Comparison of ENCODE assay signal across 2 cellular contexts in the genomic region with DNA sequence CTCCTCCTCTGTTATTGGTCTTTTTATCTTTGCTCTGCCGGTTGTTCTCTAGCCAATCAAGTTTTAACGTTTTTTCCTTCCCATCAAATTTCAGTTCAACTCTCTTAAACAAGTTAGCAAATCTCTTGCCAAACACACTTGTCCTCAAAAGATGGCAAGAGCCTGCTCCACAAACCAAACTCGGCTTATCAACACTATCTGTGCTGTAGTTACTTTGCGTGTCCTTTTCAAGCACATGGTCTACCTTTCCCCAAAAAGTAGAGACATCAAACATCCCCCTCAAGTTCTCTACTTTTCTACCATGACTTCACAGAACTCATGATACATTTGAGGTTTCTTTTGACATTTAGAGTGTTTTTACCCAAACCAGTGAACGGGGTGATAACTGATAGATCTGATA.
TF ChIP-seq lines count a peak whose summit lies in the region.

No MANE protein-coding gene starts in this region.

TF ChIP-seq in IMR-90, 13 proteins besides CTCF, POLR2A, EP300 and RAD21:
- TF ChIP-seq RFX5 (IDR thresholded peaks at IDR 0.05; ENCODE audit: low read depth, low read length) (no peak), MXI1 (IDR thresholded peaks at IDR 0.05; ENCODE audit: borderline replicate concordance, low read depth, low read length) (no peak), BHLHE40 (IDR thresholded peaks at IDR 0.05; ENCODE audit: low read depth, low read length) (no peak), MAZ (IDR thresholded peaks at IDR 0.05; ENCODE audit: borderline replicate concordance, low read depth, low read length) (no peak), SMC3 (IDR thresholded peaks at IDR 0.05; ENCODE audit: low read depth, low read length) (no peak), RCOR1 (IDR thresholded peaks at IDR 0.05; ENCODE audit: insufficient replicate concordance, low read length) (no peak), CEBPB (IDR thresholded peaks at IDR 0.05; ENCODE audit: low read depth, low read length) (no peak), MAFK (IDR thresholded peaks at IDR 0.05; ENCODE audit: low read depth, low read length) (no peak), CHD1 (IDR thresholded peaks at IDR 0.05; ENCODE audit: low read depth, low read length) (no peak), NFE2L2 (IDR thresholded peaks at IDR 0.05; ENCODE audit: low read depth, low read length) (no peak)
- TF ChIP-seq, protein P1, sequence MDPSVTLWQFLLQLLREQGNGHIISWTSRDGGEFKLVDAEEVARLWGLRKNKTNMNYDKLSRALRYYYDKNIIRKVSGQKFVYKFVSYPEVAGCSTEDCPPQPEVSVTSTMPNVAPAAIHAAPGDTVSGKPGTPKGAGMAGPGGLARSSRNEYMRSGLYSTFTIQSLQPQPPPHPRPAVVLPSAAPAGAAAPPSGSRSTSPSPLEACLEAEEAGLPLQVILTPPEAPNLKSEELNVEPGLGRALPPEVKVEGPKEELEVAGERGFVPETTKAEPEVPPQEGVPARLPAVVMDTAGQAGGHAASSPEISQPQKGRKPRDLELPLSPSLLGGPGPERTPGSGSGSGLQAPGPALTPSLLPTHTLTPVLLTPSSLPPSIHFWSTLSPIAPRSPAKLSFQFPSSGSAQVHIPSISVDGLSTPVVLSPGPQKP (IDR thresholded peaks at IDR 0.05; ENCODE audit: borderline replicate concordance, low read depth, low read length), result no peak
- TF ChIP-seq, protein P2, sequence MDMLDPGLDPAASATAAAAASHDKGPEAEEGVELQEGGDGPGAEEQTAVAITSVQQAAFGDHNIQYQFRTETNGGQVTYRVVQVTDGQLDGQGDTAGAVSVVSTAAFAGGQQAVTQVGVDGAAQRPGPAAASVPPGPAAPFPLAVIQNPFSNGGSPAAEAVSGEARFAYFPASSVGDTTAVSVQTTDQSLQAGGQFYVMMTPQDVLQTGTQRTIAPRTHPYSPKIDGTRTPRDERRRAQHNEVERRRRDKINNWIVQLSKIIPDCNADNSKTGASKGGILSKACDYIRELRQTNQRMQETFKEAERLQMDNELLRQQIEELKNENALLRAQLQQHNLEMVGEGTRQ (IDR thresholded peaks at IDR 0.05; ENCODE audit: low read depth, low read length), result no peak

TF ChIP-seq in endothelial cell of umbilical vein, 7 proteins besides CTCF, POLR2A, EP300 and RAD21:
- TF ChIP-seq POLR2AphosphoS5 (IDR thresholded peaks at IDR 0.05; ENCODE audit: insufficient read depth, low read depth, low read length) (no peak), EZH2 (IDR thresholded peaks at IDR 0.05; ENCODE audit: borderline replicate concordance, low read depth, low read length, severe bottlenecking) (no peak), FOS (IDR thresholded peaks at IDR 0.05; ENCODE audit: borderline replicate concordance, insufficient read depth, low read length) (no peak), JUN (IDR thresholded peaks at IDR 0.05; ENCODE audit: borderline replicate concordance, insufficient read depth, insufficient read length, low read depth) (no peak), MYC (IDR thresholded peaks at IDR 0.05; ENCODE audit: low read depth, low read length) (no peak), GATA2 (IDR thresholded peaks at IDR 0.05; ENCODE audit: insufficient read depth, insufficient read length, low read depth, low read length) (no peak)
- TF ChIP-seq, protein P3, sequence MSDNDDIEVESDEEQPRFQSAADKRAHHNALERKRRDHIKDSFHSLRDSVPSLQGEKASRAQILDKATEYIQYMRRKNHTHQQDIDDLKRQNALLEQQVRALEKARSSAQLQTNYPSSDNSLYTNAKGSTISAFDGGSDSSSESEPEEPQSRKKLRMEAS (IDR thresholded peaks at IDR 0.05; ENCODE audit: insufficient read depth, insufficient read length), result no peak
